25 cellular contexts compared by ENCODE assay signal in the genomic region with DNA sequence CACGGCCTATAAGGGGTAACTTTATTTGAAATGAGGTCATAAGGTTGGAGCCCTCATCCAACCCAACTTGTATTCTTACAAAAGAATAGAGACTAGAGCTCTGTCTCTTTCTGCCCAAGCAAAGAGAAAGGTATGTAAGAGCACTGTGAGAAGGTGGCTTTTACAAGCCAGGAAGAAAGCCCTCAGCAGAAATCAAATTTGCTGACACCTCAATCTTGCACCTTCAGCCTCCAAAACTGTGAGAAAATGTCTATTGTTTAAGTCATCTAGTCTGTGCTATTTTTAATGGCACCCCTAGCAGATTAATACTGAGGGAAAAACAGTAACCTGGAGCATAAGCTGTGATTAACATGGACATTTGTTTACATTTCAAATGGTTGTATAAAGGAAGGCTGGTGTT.
"Had no signal": no experiment of that assay in that cellular context is flagged by ENCODE, and none has a peak within 500 bp of the region (broad histone marks: within the 10 kb centered on the region; RNA-seq: fewer than 3 reads in every experiment).

No MANE protein-coding gene starts in this region.

- H3K4me2 ChIP-seq: hepatocyte had no signal

- H3K36me3 ChIP-seq: left ventricle myocardium inferior, pancreas, prostate gland, sigmoid colon, spleen, tibial nerve, uterus had no signal

- DNase-seq: islet precursor cell; left ventricle myocardium inferior; mesendoderm; naive B cell; natural killer cell; nephron progenitor cell; nucleus accumbens; pancreas; posterior cingulate gyrus; retina; right cardiac atrium; sigmoid colon; small intestine; spleen; stimulated activated CD4-positive, alpha-beta T cell treated with anti-CD3 and anti-CD28 coated beads, Interleukin-4, amount 100 ng/mL, for 4 hours; stimulated activated CD8-positive, alpha-beta memory T cell treated with anti-CD3 and anti-CD28 coated beads, Interleukin-4, amount 100 ng/mL, for 48 hours; stimulated activated naive CD4-positive, alpha-beta T cell treated with Interleukin-2 at 50 U/mL for 16 hours; stimulated activated naive CD8-positive, alpha-beta T cell treated with anti-CD3 and anti-CD28 coated beads, Interleukin-15, amount 100 ng/mL, for 72 hours; substantia nigra; uterus had no signal

- H3K79me2 ChIP-seq: hepatocyte had no signal

- ATAC-seq: natural killer cell; pancreas; right cardiac atrium; stimulated activated memory B cell treated with anti-CD40 and anti-IgM and Interleukin-4, amounts not matched to agents 10 μg/mL and 1 μg/mL and 100 μg/mL, for 72 hours; stimulated activated naive CD8-positive, alpha-beta T cell treated with anti-CD3 and anti-CD28 coated beads, Interleukin-15, amount 100 ng/mL, for 72 hours had no signal

- H3K9me3 ChIP-seq: left ventricle myocardium inferior, pancreas, prostate gland, sigmoid colon, tibial nerve, uterus had no signal

- FAIRE-seq: pancreas, small intestine had no signal

- H3K4me1 ChIP-seq: left ventricle myocardium inferior, pancreas, prostate gland, sigmoid colon, spleen, tibial nerve, uterus had no signal

- H3K27me3 ChIP-seq: hepatocyte, pancreas, sigmoid colon, spleen, tibial nerve, uterus had no signal

- H2AFZ ChIP-seq: hepatocyte had no signal

- H3K27ac ChIP-seq: hepatocyte, left ventricle myocardium inferior, pancreas, prostate gland, sigmoid colon, spleen, tibial nerve, uterus had no signal

- H3K4me3 ChIP-seq: hepatocyte, left ventricle myocardium inferior, lung, pancreas, prostate gland, sigmoid colon, spleen, tibial nerve, uterus had no signal
